Comparison of ENCODE assay signal across 8 cellular contexts in genomic region chr7:150978136-150978789, GRCh38. TPM values are rescaled to one million over a fixed set of nuclear protein-coding genes. Genes with fewer than 3 reads are reported as not detected.
A peak's percentile ranks its signal among the peaks of the same experiment; 100 is the strongest.
DNase-seq lines count a peak whose midpoint lies in the region; ATAC-seq and TF ChIP-seq lines count a peak whose summit lies in the region.

KCNH2 (minus strand) TSS chr7:150978321; CDS start chr7:150977913, 408 bp downstream.

- DNase-seq in HuH-7.5 (ENCODE audit: low spot score) (peak; percentile 78), Peyer's patch (peak in 1 of 3 donors; percentile 39), AG08395 (ENCODE audit: low spot score) (no peak)

- H3K9ac ChIP-seq in BLaER1 treated with 17β-estradiol and CSF1 and Interleukin-3, amounts not matched to agents 10 nM and 100 nM: peak within 1 kb of the TSS; percentile 53 to 80 (median 66); a peak in 20 of 22 replicates
- H3K9ac ChIP-seq in muscle layer of colon (ENCODE audit: low read length): peak within 1 kb of the TSS; percentile 61

- H3K9me3 ChIP-seq in BLaER1 treated with 17β-estradiol and CSF1 and Interleukin-3, amounts not matched to agents 10 nM and 100 nM (replicated peaks in 1 of 11): no peaks in the 10 kb centered on the region
- no peaks in the 10 kb centered on the region for H3K9me3 ChIP-seq in Peyer's patch
- no peaks in the 10 kb centered on the region for H3K9me3 ChIP-seq in muscle layer of colon (ENCODE audit: low read length)

- no peak for TF ChIP-seq POLR2A in Peyer's patch (IDR thresholded peaks at IDR 0.05)

- ATAC-seq in GM19455 (IDR thresholded peaks at IDR 0.05; ENCODE audit: unreplicated experiment): no peak
- no peak for ATAC-seq in HG03108 (IDR thresholded peaks at IDR 0.05; ENCODE audit: unreplicated experiment)

- H3K27ac ChIP-seq in BLaER1 treated with 17β-estradiol and CSF1 and Interleukin-3, amounts not matched to agents 10 nM and 100 nM: peak within 1 kb of the TSS in 1 of 11 experiments; percentile 52; a peak in 1 of 22 replicates
- H3K27ac ChIP-seq in Peyer's patch (peak within 1 kb of the TSS in 3 of 4 donors; percentile 35 to 75 (median 52)), cingulate gyrus (ENCODE audit: low read depth, low read length) (peak within 1 kb of the TSS; percentile 65), muscle layer of colon (ENCODE audit: low read depth, low read length) (peak within 1 kb of the TSS; percentile 95)

- no peak for TF ChIP-seq CTCF in Peyer's patch (IDR thresholded peaks at IDR 0.05)

- peaks cover 28 to 92% (median 52%) of the 10 kb centered on the region in 11 experiments; a peak in 21 of 22 replicates for H3K27me3 ChIP-seq in BLaER1 treated with 17β-estradiol and CSF1 and Interleukin-3, amounts not matched to agents 10 nM and 100 nM
- peaks cover 0 to 9% of the 10 kb centered on the region in 2 donors for H3K27me3 ChIP-seq in Peyer's patch
- H3K27me3 ChIP-seq in muscle layer of colon (ENCODE audit: control insufficient read depth in 1 of 2, insufficient read depth in 2 of 2, low read length in 2 of 2): peaks cover 6 to 8% of the 10 kb centered on the region in 2 donors

- H3K4me3 ChIP-seq in BLaER1 treated with 17β-estradiol and CSF1 and Interleukin-3, amounts not matched to agents 10 nM and 100 nM: peak within 1 kb of the TSS; percentile 48 to 76 (median 64)
- H3K4me3 ChIP-seq in Peyer's patch (peak within 1 kb of the TSS; percentile 20 to 53 (median 44)), muscle layer of colon (ENCODE audit: low read depth in 1 of 2, low read length in 2 of 2) (peak within 1 kb of the TSS; percentile 55 to 79)

- H4K20me1 ChIP-seq in BLaER1 treated with 17β-estradiol and CSF1 and Interleukin-3, amounts not matched to agents 10 nM and 100 nM: peaks cover 0 to 53% (median 26%) of the 10 kb centered on the region in 11 experiments; a peak in 16 of 22 replicates

- peak within 1 kb of the TSS; percentile 91 to 99 (median 99) for H3K4me2 ChIP-seq in BLaER1 treated with 17β-estradiol and CSF1 and Interleukin-3, amounts not matched to agents 10 nM and 100 nM

- H3K36me3 ChIP-seq in BLaER1 treated with 17β-estradiol and CSF1 and Interleukin-3, amounts not matched to agents 10 nM and 100 nM: no peaks in the 10 kb centered on the region
- H3K36me3 ChIP-seq in Peyer's patch (no peaks in the 10 kb centered on the region), muscle layer of colon (ENCODE audit: insufficient read depth, low read length) (no peaks in the 10 kb centered on the region)

- peaks cover 17 to 67% (median 53%) of the 10 kb centered on the region in 10 experiments for H3K4me1 ChIP-seq in BLaER1 treated with 17β-estradiol and CSF1 and Interleukin-3, amounts not matched to agents 10 nM and 100 nM
- H3K4me1 ChIP-seq in Peyer's patch (peaks cover 5 to 49% (median 27%) of the 10 kb centered on the region in 4 donors), muscle layer of colon (ENCODE audit: insufficient read depth, low read length) (peaks cover 42% of the 10 kb centered on the region)

RNA-seq across cellular contexts. Expression of gene KCNH2, which starts in this region (rescaled TPM):
- total RNA-seq in Peyer's patch: 1 to 10 TPM; 2.4 to 8.5 (median 3.4) TPM
